In the genomic region with DNA sequence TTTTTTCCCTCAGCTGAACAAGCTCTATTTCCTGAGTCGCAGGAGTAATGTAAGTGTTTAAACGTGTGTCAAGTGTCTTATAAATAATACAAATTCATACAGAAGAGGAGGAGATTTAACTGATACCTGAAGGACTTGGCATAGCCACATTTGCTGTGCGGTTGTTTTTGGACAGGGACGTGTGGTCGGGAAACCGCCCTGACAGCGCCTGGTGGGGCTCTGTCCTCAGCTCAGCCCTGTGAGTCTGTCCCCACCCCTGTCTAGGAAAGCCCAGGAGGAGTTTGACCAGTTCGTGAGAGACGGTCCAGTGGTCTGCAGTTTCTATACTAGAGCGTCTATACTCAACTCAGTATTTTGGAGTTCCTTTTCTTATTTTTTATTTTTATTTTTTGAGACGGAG, we compare ENCODE assay signal across 1 cellular context.
TF ChIP-seq lines count a peak whose summit lies in the region.

No MANE protein-coding gene starts in this region.

TF ChIP-seq in GM23338, 12 proteins besides CTCF, POLR2A, EP300 and RAD21 (continued from another document):
- TF ChIP-seq, protein P1, sequence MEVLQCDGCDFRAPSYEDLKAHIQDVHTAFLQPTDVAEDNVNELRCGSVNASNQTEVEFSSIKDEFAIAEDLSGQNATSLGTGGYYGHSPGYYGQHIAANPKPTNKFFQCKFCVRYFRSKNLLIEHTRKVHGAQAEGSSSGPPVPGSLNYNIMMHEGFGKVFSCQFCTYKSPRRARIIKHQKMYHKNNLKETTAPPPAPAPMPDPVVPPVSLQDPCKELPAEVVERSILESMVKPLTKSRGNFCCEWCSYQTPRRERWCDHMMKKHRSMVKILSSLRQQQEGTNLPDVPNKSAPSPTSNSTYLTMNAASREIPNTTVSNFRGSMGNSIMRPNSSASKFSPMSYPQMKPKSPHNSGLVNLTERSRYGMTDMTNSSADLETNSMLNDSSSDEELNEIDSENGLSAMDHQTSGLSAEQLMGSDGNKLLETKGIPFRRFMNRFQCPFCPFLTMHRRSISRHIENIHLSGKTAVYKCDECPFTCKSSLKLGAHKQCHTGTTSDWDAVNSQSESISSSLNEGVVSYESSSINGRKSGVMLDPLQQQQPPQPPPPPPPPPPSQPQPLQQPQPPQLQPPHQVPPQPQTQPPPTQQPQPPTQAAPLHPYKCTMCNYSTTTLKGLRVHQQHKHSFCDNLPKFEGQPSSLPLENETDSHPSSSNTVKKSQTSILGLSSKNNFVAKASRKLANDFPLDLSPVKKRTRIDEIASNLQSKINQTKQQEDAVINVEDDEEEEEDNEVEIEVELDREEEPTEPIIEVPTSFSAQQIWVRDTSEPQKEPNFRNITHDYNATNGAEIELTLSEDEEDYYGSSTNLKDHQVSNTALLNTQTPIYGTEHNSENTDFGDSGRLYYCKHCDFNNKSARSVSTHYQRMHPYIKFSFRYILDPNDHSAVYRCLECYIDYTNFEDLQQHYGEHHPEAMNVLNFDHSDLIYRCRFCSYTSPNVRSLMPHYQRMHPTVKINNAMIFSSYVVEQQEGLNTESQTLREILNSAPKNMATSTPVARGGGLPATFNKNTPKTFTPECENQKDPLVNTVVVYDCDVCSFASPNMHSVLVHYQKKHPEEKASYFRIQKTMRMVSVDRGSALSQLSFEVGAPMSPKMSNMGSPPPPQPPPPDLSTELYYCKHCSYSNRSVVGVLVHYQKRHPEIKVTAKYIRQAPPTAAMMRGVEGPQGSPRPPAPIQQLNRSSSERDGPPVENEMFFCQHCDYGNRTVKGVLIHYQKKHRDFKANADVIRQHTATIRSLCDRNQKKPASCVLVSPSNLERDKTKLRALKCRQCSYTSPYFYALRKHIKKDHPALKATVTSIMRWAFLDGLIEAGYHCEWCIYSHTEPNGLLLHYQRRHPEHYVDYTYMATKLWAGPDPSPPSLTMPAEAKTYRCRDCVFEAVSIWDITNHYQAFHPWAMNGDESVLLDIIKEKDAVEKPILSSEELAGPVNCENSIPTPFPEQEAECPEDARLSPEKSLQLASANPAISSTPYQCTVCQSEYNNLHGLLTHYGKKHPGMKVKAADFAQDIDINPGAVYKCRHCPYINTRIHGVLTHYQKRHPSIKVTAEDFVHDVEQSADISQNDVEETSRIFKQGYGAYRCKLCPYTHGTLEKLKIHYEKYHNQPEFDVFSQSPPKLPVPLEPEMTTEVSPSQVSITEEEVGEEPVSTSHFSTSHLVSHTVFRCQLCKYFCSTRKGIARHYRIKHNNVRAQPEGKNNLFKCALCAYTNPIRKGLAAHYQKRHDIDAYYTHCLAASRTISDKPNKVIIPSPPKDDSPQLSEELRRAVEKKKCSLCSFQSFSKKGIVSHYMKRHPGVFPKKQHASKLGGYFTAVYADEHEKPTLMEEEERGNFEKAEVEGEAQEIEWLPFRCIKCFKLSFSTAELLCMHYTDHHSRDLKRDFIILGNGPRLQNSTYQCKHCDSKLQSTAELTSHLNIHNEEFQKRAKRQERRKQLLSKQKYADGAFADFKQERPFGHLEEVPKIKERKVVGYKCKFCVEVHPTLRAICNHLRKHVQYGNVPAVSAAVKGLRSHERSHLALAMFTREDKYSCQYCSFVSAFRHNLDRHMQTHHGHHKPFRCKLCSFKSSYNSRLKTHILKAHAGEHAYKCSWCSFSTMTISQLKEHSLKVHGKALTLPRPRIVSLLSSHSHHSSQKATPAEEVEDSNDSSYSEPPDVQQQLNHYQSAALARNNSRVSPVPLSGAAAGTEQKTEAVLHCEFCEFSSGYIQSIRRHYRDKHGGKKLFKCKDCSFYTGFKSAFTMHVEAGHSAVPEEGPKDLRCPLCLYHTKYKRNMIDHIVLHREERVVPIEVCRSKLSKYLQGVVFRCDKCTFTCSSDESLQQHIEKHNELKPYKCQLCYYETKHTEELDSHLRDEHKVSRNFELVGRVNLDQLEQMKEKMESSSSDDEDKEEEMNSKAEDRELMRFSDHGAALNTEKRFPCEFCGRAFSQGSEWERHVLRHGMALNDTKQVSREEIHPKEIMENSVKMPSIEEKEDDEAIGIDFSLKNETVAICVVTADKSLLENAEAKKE (CRISPR knock-in tag; IDR thresholded peaks at IDR 0.05), result no peak
